19 cellular contexts compared by ENCODE assay signal in the genomic region with DNA sequence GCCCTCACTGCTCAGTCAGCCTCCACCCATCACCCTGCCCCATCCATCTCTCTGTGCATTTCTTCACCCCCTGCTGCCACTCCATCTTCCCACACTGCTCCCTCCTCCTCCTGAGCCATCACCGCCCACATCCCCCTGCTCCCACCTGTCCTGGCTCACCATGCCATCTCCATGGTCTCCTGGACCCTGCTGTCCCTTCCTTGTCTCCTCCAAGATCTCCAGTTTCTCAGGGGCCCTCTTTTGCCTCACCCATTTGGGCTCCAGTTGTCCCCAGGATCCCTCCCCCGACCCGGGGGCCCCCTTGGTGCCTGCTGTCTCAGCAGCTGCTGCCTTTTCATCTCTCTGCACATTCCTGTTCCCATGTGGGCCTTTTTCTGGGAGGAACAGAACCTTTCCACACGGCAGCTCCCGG. TPM values are rescaled to one million over a fixed set of nuclear protein-coding genes. Genes with fewer than 3 reads are reported as not detected.
A peak's percentile ranks its signal among the peaks of the same experiment; 100 is the strongest.
DNase-seq lines count a peak whose midpoint lies in the region; ATAC-seq and TF ChIP-seq lines count a peak whose summit lies in the region.
"Had no signal": no experiment of that assay in that cellular context is flagged by ENCODE, and none has a peak within 500 bp of the region (broad histone marks: within the 10 kb centered on the region; RNA-seq: fewer than 3 reads in every experiment).

No MANE protein-coding gene starts in this region.

- no peak for TF ChIP-seq CTCF in MCF 10A (IDR thresholded peaks at IDR 0.05; ENCODE audit: unreplicated experiment)

- no peak overlapping the region for H2BK5ac ChIP-seq in mesenchymal stem cell (ENCODE audit: low read depth, low read length, poor library complexity, severe bottlenecking)

- DNase-seq in LHCN-M2 (ENCODE audit: low read depth), result peak; percentile 66
- no peak for DNase-seq in MCF 10A (ENCODE audit: unreplicated experiment)
- no peak for DNase-seq in mesenchymal stem cell
- DNase-seq in T-cell, result no peak
- DNase-seq in SIG-M5 (lab: John Stamatoyannopoulos, UW), result no peak
- DNase-seq: activated CD4-positive, alpha-beta T cell treated with anti-CD3 and anti-CD28 coated beads, Interleukin-2, amount 50 U/mL, for 1 hour; activated naive CD8-positive, alpha-beta T cell treated with anti-CD3 and anti-CD28 coated beads, Interleukin-2, amount 50 U/mL, for 24 hours; activated T-cell treated with anti-CD3 and anti-CD28 coated beads, Interleukin-2, amount 50 U/mL, for 48 hours; H7; NCI-H1092; NCI-H345; stimulated activated naive CD8-positive, alpha-beta T cell treated with anti-CD3 and anti-CD28 coated beads, Interleukin-15, Interleukin-2, amounts not matched to agents 100 U/mL and 50 U/mL, for 24 hours had no signal

- peak overlapping the region; percentile 39 for H3K4me2 ChIP-seq in mesenchymal stem cell (ENCODE audit: low read length, poor library complexity, severe bottlenecking)

- H4K8ac ChIP-seq in mesenchymal stem cell (ENCODE audit: low read length), result peak overlapping the region; percentile 7

- H3K27me3 ChIP-seq in mesenchymal stem cell (ENCODE audit: control insufficient read depth in 1 of 2, insufficient read depth in 1 of 2, low read length in 2 of 2), result no peaks in the 10 kb centered on the region
- H3K27me3 ChIP-seq in stomach smooth muscle (ENCODE audit: control insufficient read depth in 1 of 2, insufficient read depth in 2 of 2, low read length in 2 of 2), result no peaks in the 10 kb centered on the region

- WGBS in mesenchymal stem cell, result 67% methylated on average over 5 of the region's 5 CpGs

- H3K79me1 ChIP-seq in mesenchymal stem cell (replicated peaks; ENCODE audit: low read length, poor library complexity, severe bottlenecking), result peaks cover 40% of the 10 kb centered on the region

- H3K23ac ChIP-seq in mesenchymal stem cell (ENCODE audit: low read length in 2 of 2), result no peak overlapping the region

- no peak overlapping the region for H2AFZ ChIP-seq in mesenchymal stem cell (ENCODE audit: low read depth, low read length)

- peak overlapping the region; percentile 52 for H4K91ac ChIP-seq in mesenchymal stem cell (ENCODE audit: low read length)

- peak overlapping the region in 1 of 2 experiments; percentile 75 for H2BK12ac ChIP-seq in mesenchymal stem cell (ENCODE audit: low read length in 2 of 2)

- H3K27me3 Mint-ChIP-seq in MCF 10A (ENCODE audit: insufficient read depth, unreplicated experiment) (no peaks in the 10 kb centered on the region), T-cell (peaks cover 6 to 33% of the 10 kb centered on the region in 2 donors)

- peak overlapping the region; percentile 3 for H2AK5ac ChIP-seq in mesenchymal stem cell (ENCODE audit: low read length, severe bottlenecking)

- peaks cover 35% of the 10 kb centered on the region for H3K4me1 Mint-ChIP-seq in MCF 10A (ENCODE audit: insufficient read depth, unreplicated experiment)
- peaks cover 20 to 27% (median 24%) of the 10 kb centered on the region in 3 donors for H3K4me1 Mint-ChIP-seq in T-cell

- peaks cover 44 to 59% of the 10 kb centered on the region in 2 experiments for H3K36me3 ChIP-seq in mesenchymal stem cell (ENCODE audit: control insufficient read depth in 1 of 2, insufficient read depth in 2 of 2, low read depth in 1 of 2, low read length in 2 of 2)
- peaks cover 2 to 8% of the 10 kb centered on the region in 2 donors for H3K36me3 ChIP-seq in stomach smooth muscle (ENCODE audit: control insufficient read depth in 2 of 2, insufficient read depth in 2 of 2, low read length in 2 of 2)
- H3K36me3 ChIP-seq: neutrophil had no signal

- no peak overlapping the region for H2BK15ac ChIP-seq in mesenchymal stem cell (ENCODE audit: low read depth, poor library complexity, severe bottlenecking)

- H3K9ac ChIP-seq in mesenchymal stem cell (ENCODE audit: low read length) (peak overlapping the region; percentile 71), stomach smooth muscle (ENCODE audit: low read length in 2 of 2) (peak overlapping the region; percentile 76 to 77)

- no peaks in the 10 kb centered on the region for H3K36me3 Mint-ChIP-seq in MCF 10A (ENCODE audit: insufficient read depth, unreplicated experiment)
- no peaks in the 10 kb centered on the region for H3K36me3 Mint-ChIP-seq in T-cell

- H3K4me1 ChIP-seq in mesenchymal stem cell (ENCODE audit: control insufficient read depth, insufficient read depth, low read depth, low read length) (peaks cover 52% of the 10 kb centered on the region), stomach smooth muscle (ENCODE audit: control insufficient read depth, insufficient read depth, low read length) (peaks cover 86% of the 10 kb centered on the region)

- H3K4me3 ChIP-seq in mesenchymal stem cell (ENCODE audit: insufficient read depth in 1 of 2, low read depth in 1 of 2, low read length in 2 of 2) (peak overlapping the region in 1 of 2 experiments; percentile 29), stomach smooth muscle (ENCODE audit: low read length in 2 of 2) (peak overlapping the region; percentile 63 to 73)
- H3K4me3 ChIP-seq: SK-N-MC had no signal

- no peaks in the 10 kb centered on the region for H3K9me3 Mint-ChIP-seq in MCF 10A (ENCODE audit: unreplicated experiment)
- no peaks in the 10 kb centered on the region for H3K9me3 Mint-ChIP-seq in T-cell
- H3K9me3 Mint-ChIP-seq: activated naive CD8-positive, alpha-beta T cell treated with anti-CD3 and anti-CD28 coated beads, Interleukin-2, amount 50 U/mL, for 24 hours had no signal

- peak overlapping the region in 1 of 2 experiments; percentile 25 for H3K18ac ChIP-seq in mesenchymal stem cell (ENCODE audit: low read depth in 1 of 2, low read length in 2 of 2)

- POLR2A ChIA-PET in MCF 10A (lab: Yijun Ruan, JAX), result no interaction called here
- POLR2A ChIA-PET in T-cell (lab: Charles Lee), result no interaction called here

- H3K9me3 ChIP-seq in mesenchymal stem cell (ENCODE audit: control insufficient read depth, low read length), result no peaks in the 10 kb centered on the region
- no peaks in the 10 kb centered on the region for H3K9me3 ChIP-seq in stomach smooth muscle (ENCODE audit: control insufficient read depth in 2 of 2, low read length in 2 of 2)
- H3K9me3 ChIP-seq: neutrophil had no signal

- H3K14ac ChIP-seq in mesenchymal stem cell (ENCODE audit: low read length in 2 of 2), result no peak overlapping the region

- CTCF ChIA-PET in MCF 10A (lab: Yijun Ruan, JAX) (interaction anchor here (0.5 to 1.3 kb wide), 3 partner anchors 85 to 449 kb away, joined by 3 to 4 read pairs (median 4); no protein-coding TSS in a partner anchor), T-cell (lab: Charles Lee) (no interaction called here)

- peak overlapping the region; percentile 6 for H3K27ac ChIP-seq in mesenchymal stem cell (ENCODE audit: low read length, poor library complexity, severe bottlenecking)
- peak overlapping the region; percentile 100 for H3K27ac ChIP-seq in stomach smooth muscle (ENCODE audit: low read length)
- H3K27ac ChIP-seq: C4-2B, neutrophil, SK-N-MC had no signal

- H3K4me3 Mint-ChIP-seq in MCF 10A (ENCODE audit: unreplicated experiment) (no peak overlapping the region), T-cell (no peak overlapping the region)
- H3K4me3 Mint-ChIP-seq: activated naive CD8-positive, alpha-beta T cell treated with anti-CD3 and anti-CD28 coated beads, Interleukin-2, amount 50 U/mL, for 24 hours had no signal

- intact Hi-C loops in MCF 10A (cut with micrococcal nuclease), result no loop called here

- no peak for ATAC-seq in T-cell (replicated peaks in 1 of 4)
- no peak for ATAC-seq in HG03135 (IDR thresholded peaks at IDR 0.05; ENCODE audit: unreplicated experiment)
- no peak for ATAC-seq in HG02588 (IDR thresholded peaks at IDR 0.05; ENCODE audit: unreplicated experiment)
- ATAC-seq: activated naive CD8-positive, alpha-beta T cell treated with anti-CD3 and anti-CD28 coated beads, Interleukin-2, amount 50 U/mL, for 24 hours; stimulated activated naive CD8-positive, alpha-beta T cell treated with anti-CD3 and anti-CD28 coated beads, Interleukin-15, Interleukin-2, amounts not matched to agents 100 U/mL and 50 U/mL, for 24 hours had no signal

- peak overlapping the region; percentile 42 for H2BK120ac ChIP-seq in mesenchymal stem cell (ENCODE audit: low read depth, low read length)

- no peak overlapping the region for H3K4ac ChIP-seq in mesenchymal stem cell (ENCODE audit: low read depth in 1 of 2, low read length in 2 of 2)

- no TSS peak for BruUV-seq in MCF 10A (replicated peaks; lab: Mats Ljungman, UMichigan)

- peak overlapping the region; percentile 33 for H3K27ac Mint-ChIP-seq in MCF 10A (ENCODE audit: low read depth, unreplicated experiment)
- no peak overlapping the region for H3K27ac Mint-ChIP-seq in T-cell
- H3K27ac Mint-ChIP-seq: activated naive CD8-positive, alpha-beta T cell treated with anti-CD3 and anti-CD28 coated beads, Interleukin-2, amount 50 U/mL, for 24 hours had no signal

RNA-seq across cellular contexts. Expression of a gene that starts 10.6 kb away (rescaled TPM):
- 36.2 and 41.5 TPM in 2 replicates for total RNA-seq in LHCN-M2 (2014; rRNA removed)
- 36.6 TPM for polyA plus RNA-seq in LHCN-M2 (2012)
- 23.3 and 25.7 TPM in 2 replicates for total RNA-seq in MCF 10A (2022)
- 19.3 TPM for polyA plus RNA-seq in mesenchymal stem cell (2013, experiment 1 of 2)
- 19.1 TPM for polyA plus RNA-seq in mesenchymal stem cell (2013, experiment 2 of 2)
- total RNA-seq in T-cell, result 10 to 100 TPM; 13.8 to 23.9 (median 18.9) TPM

RNA-seq across cellular contexts. Expression of a gene that starts 27.0 kb away (rescaled TPM):
- 863 and 1,551 TPM in 2 replicates for total RNA-seq in LHCN-M2 (2014; rRNA removed)
- polyA plus RNA-seq in LHCN-M2 (2012), result 1,873 TPM
- total RNA-seq in MCF 10A (2022), result not detected in 2 replicates
- 1.2 TPM for polyA plus RNA-seq in mesenchymal stem cell (2013, experiment 1 of 2)
- polyA plus RNA-seq in mesenchymal stem cell (2013, experiment 2 of 2), result 1.8 TPM
- 1 to 10 TPM in 2 of 5 donors, under 1 TPM in 1, not detected in 2; 0.98 to 1.3 (median 1.3) TPM for total RNA-seq in T-cell
- total RNA-seq: HepG2 had no signal
- polyA plus RNA-seq: HepG2 had no signal

RNA-seq across cellular contexts. Expression of a gene that starts 53.5 kb away (rescaled TPM):
- total RNA-seq in LHCN-M2 (2014; rRNA removed) (64.4 and 65.7 TPM in 2 replicates), MCF 10A (2022) (70.7 and 80.2 TPM in 2 replicates), T-cell (10 to 100 TPM; 20.6 to 47.7 (median 41.3) TPM)
- polyA plus RNA-seq in LHCN-M2 (2012), result 73.0 TPM
- 41.8 TPM for polyA plus RNA-seq in mesenchymal stem cell (2013, experiment 1 of 2)
- 41.6 TPM for polyA plus RNA-seq in mesenchymal stem cell (2013, experiment 2 of 2)

RNA-seq across cellular contexts. Expression of a gene that starts 57.5 kb away (rescaled TPM):
- 55.0 and 63.7 TPM in 2 replicates for total RNA-seq in LHCN-M2 (2014; rRNA removed)
- polyA plus RNA-seq in LHCN-M2 (2012), result 74.0 TPM
- total RNA-seq in MCF 10A (2022), result 81.3 and 81.5 TPM in 2 replicates
- 67.3 TPM for polyA plus RNA-seq in mesenchymal stem cell (2013, experiment 1 of 2)
- polyA plus RNA-seq in mesenchymal stem cell (2013, experiment 2 of 2), result 68.7 TPM
- total RNA-seq in T-cell, result 10 to 100 TPM; 73.5 to 88.8 (median 85.4) TPM

Comparison
In these comparisons a context has a peak if more than half of its experiments do, and no peak if none do; other contexts are left out.
1. RNA of a gene that starts 27.0 kb away (total RNA-seq): 863 to 1,551 TPM in LHCN-M2; 0.98 to 1.3 TPM in T-cell and not detected in MCF 10A; every median in the first group is over 100 times any median in the second.